1 cellular context compared by ENCODE assay signal in the genomic region with DNA sequence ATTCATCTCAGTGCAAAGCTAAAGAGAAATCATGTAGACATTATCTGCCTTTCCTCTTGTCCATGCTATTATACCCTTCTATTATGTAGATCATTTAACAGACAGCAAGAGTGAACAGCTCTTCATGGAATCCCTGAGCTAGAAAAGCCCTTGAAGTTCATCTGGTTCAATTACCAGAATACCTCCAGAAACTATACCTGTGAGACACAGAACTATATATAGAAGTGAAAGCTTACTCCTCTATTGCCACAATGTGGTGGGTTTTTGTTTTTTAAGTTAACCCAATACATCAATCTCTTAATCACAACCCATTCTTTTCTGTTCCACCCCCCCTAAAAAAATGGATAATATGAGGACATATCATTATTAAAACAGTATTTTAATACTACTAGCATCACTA.
TF ChIP-seq lines count a peak whose summit lies in the region.

No MANE protein-coding gene starts in this region.

TF ChIP-seq in neural cell, 6 proteins besides CTCF, POLR2A, EP300 and RAD21:
- TF ChIP-seq EZH2 (IDR thresholded peaks at IDR 0.05; ENCODE audit: borderline replicate concordance, insufficient read depth, low read length, poor library complexity, severe bottlenecking), result no peak
- TF ChIP-seq SMC3 (conservative IDR thresholded peaks at IDR 0.05; ENCODE audit: poor library complexity), result peak; percentile 26
